In genomic region chr1:73576084-73576483, GRCh38 we compare ENCODE assay signal across 22 cellular contexts.
"Had no signal": no experiment of that assay in that cellular context is flagged by ENCODE, and none has a peak within 500 bp of the region (broad histone marks: within the 10 kb centered on the region; RNA-seq: fewer than 3 reads in every experiment).

No MANE protein-coding gene starts in this region.

- H3K4me1 ChIP-seq: left lung, right lobe of liver, transverse colon had no signal

- H3K27me3 ChIP-seq: brain microvascular endothelial cell, left lung, right lobe of liver, transverse colon had no signal

- H3K27ac ChIP-seq: brain microvascular endothelial cell, left lung, right lobe of liver, skin epidermis, transverse colon had no signal

- H3K36me3 Mint-ChIP-seq: stimulated activated effector memory CD8-positive, alpha-beta T cell treated with anti-CD3 and anti-CD28 coated beads, Interleukin-12 subunit alpha, Interleukin-12 subunit beta, amount 100 ng/mL, for 72 hours had no signal

- H3K4me3 Mint-ChIP-seq: natural killer cell; stimulated activated effector memory CD8-positive, alpha-beta T cell treated with anti-CD3 and anti-CD28 coated beads, Interleukin-12 subunit alpha, Interleukin-12 subunit beta, amount 100 ng/mL, for 72 hours; stimulated activated naive CD8-positive, alpha-beta T cell treated with anti-CD3 and anti-CD28 coated beads, Interleukin-15, amount 100 ng/mL, for 72 hours; WTC11 had no signal

- H3K4me3 ChIP-seq: left lung, lung, right lobe of liver, skin epidermis, transverse colon had no signal

- H3K27ac Mint-ChIP-seq: activated naive CD4-positive, alpha-beta T cell treated with anti-CD3 and anti-CD28 coated beads, Interleukin-2, amount 50 U/mL, for 72 hours; natural killer cell; stimulated activated effector memory CD8-positive, alpha-beta T cell treated with anti-CD3 and anti-CD28 coated beads, Interleukin-12 subunit alpha, Interleukin-12 subunit beta, amount 100 ng/mL, for 72 hours; WTC11 had no signal

- H3K9me3 ChIP-seq: right lobe of liver had no signal

- H3K36me3 ChIP-seq: brain microvascular endothelial cell, left lung, right lobe of liver, transverse colon had no signal

- H3K4me1 Mint-ChIP-seq: natural killer cell; stimulated activated effector memory CD8-positive, alpha-beta T cell treated with anti-CD3 and anti-CD28 coated beads, Interleukin-12 subunit alpha, Interleukin-12 subunit beta, amount 100 ng/mL, for 72 hours; stimulated activated naive CD8-positive, alpha-beta T cell treated with anti-CD3 and anti-CD28 coated beads, Interleukin-15, amount 100 ng/mL, for 72 hours had no signal

- H3K27me3 Mint-ChIP-seq: stimulated activated naive CD8-positive, alpha-beta T cell treated with anti-CD3 and anti-CD28 coated beads, Interleukin-15, amount 100 ng/mL, for 72 hours had no signal

- DNase-seq: activated T-cell treated with anti-CD3 and anti-CD28 coated beads, Interleukin-2, amount 50 U/mL, for 1 hour; aorta; brain microvascular endothelial cell; central memory CD4-positive, alpha-beta T cell; dermis blood vessel endothelial cell; effector CD8-positive, alpha-beta T cell; glutamatergic neuron; hippocampal formation; kidney glomerular epithelial cell; left lung; natural killer cell; occipital lobe; right lobe of liver; stimulated activated CD4-positive, alpha-beta T cell treated with anti-CD3 and anti-CD28 coated beads, Interleukin-1b, Interleukin-23, amount 100 ng/mL, for 48 hours; stimulated activated naive CD8-positive, alpha-beta T cell treated with anti-CD3 and anti-CD28 coated beads, Interleukin-15, amount 100 ng/mL, for 72 hours; T-helper 9 cell; transverse colon had no signal
